Comparison of ENCODE assay signal across 3 cellular contexts in the genomic region with DNA sequence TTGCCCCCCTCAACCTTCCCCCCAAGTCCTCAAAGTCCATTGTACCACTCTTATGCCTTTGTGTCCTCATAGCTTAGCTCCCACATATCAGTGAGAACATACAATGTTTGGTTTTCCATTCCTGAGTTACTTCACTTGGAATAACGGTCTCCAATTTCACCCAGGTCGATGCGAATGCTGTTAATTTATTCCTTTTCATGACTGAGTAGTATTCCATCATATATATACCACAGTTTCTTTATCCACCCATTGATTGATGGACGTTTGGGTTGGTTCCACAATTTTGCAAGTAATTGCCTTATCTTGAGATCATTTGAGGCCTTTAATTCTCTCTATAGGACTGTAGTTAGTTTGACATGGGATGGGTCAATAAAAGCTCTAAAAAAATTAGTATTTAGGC.
TF ChIP-seq lines count a peak whose summit lies in the region.

No MANE protein-coding gene starts in this region.

TF ChIP-seq in SK-N-SH treated with all-trans-retinoic acid at 6 μM for 48 hours, 23 proteins besides CTCF, POLR2A, EP300 and RAD21 (continued from another document):
- TF ChIP-seq TOX (CRISPR knock-in tag; IDR thresholded peaks at IDR 0.05; ENCODE audit: borderline replicate concordance) (no peak), GLIS3 (CRISPR knock-in tag; IDR thresholded peaks at IDR 0.05) (no peak)

TF ChIP-seq in SK-N-SH, 30 proteins besides CTCF, POLR2A, EP300 and RAD21 (continued from another document):
- TF ChIP-seq, protein P1, sequence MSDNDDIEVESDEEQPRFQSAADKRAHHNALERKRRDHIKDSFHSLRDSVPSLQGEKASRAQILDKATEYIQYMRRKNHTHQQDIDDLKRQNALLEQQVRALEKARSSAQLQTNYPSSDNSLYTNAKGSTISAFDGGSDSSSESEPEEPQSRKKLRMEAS (IDR thresholded peaks at IDR 0.05; ENCODE audit: low read depth): no peak
- no peak for TF ChIP-seq FOXJ3 (CRISPR knock-in tag; IDR thresholded peaks at IDR 0.05)
- no peak for TF ChIP-seq GABPA (IDR thresholded peaks at IDR 0.05; ENCODE audit: low read depth)
- TF ChIP-seq JUND (IDR thresholded peaks at IDR 0.05): no peak
- TF ChIP-seq TEAD4 (IDR thresholded peaks at IDR 0.05; ENCODE audit: borderline replicate concordance, insufficient read depth): no peak
- no peak for TF ChIP-seq CHD2 (IDR thresholded peaks at IDR 0.05; ENCODE audit: low read length, partially characterized antibody)
- no peak for TF ChIP-seq YY1 (IDR thresholded peaks at IDR 0.05; ENCODE audit: low read depth)
- no peak for TF ChIP-seq MXI1 (IDR thresholded peaks at IDR 0.05; ENCODE audit: low read depth, low read length)
- no peak for TF ChIP-seq ELF1 (IDR thresholded peaks at IDR 0.05)
- TF ChIP-seq TAF1 (IDR thresholded peaks at IDR 0.05; ENCODE audit: borderline replicate concordance, low read depth, low read length): no peak
- TF ChIP-seq RXRA (IDR thresholded peaks at IDR 0.05; ENCODE audit: borderline replicate concordance, low read depth): no peak
- TF ChIP-seq FOSL2 (IDR thresholded peaks at IDR 0.05; ENCODE audit: borderline replicate concordance, low read depth): no peak
- no peak for TF ChIP-seq NRF1 (IDR thresholded peaks at IDR 0.05; ENCODE audit: low read depth, low read length)
- TF ChIP-seq, protein P2, sequence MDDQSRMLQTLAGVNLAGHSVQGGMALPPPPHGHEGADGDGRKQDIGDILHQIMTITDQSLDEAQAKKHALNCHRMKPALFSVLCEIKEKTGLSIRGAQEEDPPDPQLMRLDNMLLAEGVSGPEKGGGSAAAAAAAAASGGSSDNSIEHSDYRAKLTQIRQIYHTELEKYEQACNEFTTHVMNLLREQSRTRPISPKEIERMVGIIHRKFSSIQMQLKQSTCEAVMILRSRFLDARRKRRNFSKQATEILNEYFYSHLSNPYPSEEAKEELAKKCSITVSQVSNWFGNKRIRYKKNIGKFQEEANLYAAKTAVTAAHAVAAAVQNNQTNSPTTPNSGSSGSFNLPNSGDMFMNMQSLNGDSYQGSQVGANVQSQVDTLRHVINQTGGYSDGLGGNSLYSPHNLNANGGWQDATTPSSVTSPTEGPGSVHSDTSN (IDR thresholded peaks at IDR 0.05): no peak

TF ChIP-seq in K562, 482 proteins besides CTCF, POLR2A, EP300 and RAD21:
- TF ChIP-seq, protein P3, sequence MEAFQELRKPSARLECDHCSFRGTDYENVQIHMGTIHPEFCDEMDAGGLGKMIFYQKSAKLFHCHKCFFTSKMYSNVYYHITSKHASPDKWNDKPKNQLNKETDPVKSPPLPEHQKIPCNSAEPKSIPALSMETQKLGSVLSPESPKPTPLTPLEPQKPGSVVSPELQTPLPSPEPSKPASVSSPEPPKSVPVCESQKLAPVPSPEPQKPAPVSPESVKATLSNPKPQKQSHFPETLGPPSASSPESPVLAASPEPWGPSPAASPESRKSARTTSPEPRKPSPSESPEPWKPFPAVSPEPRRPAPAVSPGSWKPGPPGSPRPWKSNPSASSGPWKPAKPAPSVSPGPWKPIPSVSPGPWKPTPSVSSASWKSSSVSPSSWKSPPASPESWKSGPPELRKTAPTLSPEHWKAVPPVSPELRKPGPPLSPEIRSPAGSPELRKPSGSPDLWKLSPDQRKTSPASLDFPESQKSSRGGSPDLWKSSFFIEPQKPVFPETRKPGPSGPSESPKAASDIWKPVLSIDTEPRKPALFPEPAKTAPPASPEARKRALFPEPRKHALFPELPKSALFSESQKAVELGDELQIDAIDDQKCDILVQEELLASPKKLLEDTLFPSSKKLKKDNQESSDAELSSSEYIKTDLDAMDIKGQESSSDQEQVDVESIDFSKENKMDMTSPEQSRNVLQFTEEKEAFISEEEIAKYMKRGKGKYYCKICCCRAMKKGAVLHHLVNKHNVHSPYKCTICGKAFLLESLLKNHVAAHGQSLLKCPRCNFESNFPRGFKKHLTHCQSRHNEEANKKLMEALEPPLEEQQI (IDR thresholded peaks at IDR 0.05): peak; percentile 36; the same call in 1 of the 2 replicates
- no peak for TF ChIP-seq MIER1 (IDR thresholded peaks at IDR 0.05; ENCODE audit: low read depth)
- no peak for TF ChIP-seq SETDB1 (IDR thresholded peaks at IDR 0.05; ENCODE audit: low read length)
- TF ChIP-seq KDM1A (IDR thresholded peaks at IDR 0.05): peak in 1 of 2 experiments; percentile 46; a peak in 1 of 4 replicates
- peak; percentile 55 for TF ChIP-seq RBM25 (IDR thresholded peaks at IDR 0.05; ENCODE audit: low read depth, low read length, severe bottlenecking)
- TF ChIP-seq CBX3 (IDR thresholded peaks at IDR 0.05; ENCODE audit: borderline replicate concordance in 1 of 2, low read length in 2 of 2): 0 out of 3 replicates have a peak, but pooled peaks of 1 of the 2 experiments have one; percentile 20
- TF ChIP-seq ZNF146 (CRISPR knock-in tag; IDR thresholded peaks at IDR 0.05; ENCODE audit: unreplicated experiment): peak; percentile 91
- TF ChIP-seq BCOR (IDR thresholded peaks at IDR 0.05): peak; percentile 52
